Comparison of ENCODE assay signal across 23 cellular contexts in the genomic region with DNA sequence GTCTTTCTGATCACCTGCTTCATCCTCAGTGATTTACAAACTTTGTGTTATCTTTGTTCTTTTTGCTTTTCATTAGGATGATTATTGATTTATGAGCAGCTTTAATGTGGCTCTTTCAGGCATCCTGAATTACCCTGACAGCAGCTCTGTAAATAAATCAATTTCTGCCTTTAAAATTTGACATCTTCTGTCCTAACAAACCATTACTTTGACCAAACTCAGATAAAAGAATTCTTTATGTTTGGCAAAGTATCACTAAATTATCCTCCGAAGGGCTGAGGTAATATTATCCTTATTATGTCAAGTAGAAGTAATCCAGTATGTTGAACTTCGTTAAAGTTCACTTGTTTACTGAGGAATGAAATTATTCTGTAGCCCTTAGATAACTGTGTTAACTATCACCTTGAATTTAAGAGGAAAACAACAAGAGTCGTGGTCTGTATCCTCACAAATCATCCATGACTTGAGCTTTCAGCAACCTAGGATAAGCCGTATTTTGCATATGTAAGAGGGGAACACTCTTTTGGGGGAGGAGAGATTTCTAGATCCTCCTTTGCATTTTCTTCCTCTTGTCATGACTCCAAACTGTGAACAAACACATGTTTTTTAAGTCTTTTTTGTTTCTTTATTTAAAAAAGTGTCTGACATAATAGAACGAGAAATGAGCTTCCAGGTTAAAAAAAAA.
"Had no signal": no experiment of that assay in that cellular context is flagged by ENCODE, and none has a peak within 500 bp of the region (broad histone marks: within the 10 kb centered on the region; RNA-seq: fewer than 3 reads in every experiment).

No MANE protein-coding gene starts in this region.

- H3K79me2 ChIP-seq: parathyroid adenoma had no signal

- H3K4me3 ChIP-seq: right atrium auricular region, tibial nerve had no signal

- H3K9ac ChIP-seq: parathyroid adenoma had no signal

- H3K27ac ChIP-seq: parathyroid adenoma, right atrium auricular region, tibial nerve had no signal

- H3K36me3 Mint-ChIP-seq: activated CD8-positive, alpha-beta memory T cell treated with anti-CD3 and anti-CD28 coated beads, Interleukin-2, amount 10 ng/mL, durations not matched to agents 7 days and 5 days; activated naive CD4-positive, alpha-beta T cell treated with anti-CD3 and anti-CD28 coated beads, Interleukin-2, amount 50 U/mL, for 72 hours; naive thymus-derived CD4-positive, alpha-beta T cell had no signal

- H3K27ac Mint-ChIP-seq: activated CD4-positive, alpha-beta T cell treated with anti-CD3 and anti-CD28 coated beads for 36 hours; activated CD8-positive, alpha-beta memory T cell treated with anti-CD3 and anti-CD28 coated beads, Interleukin-2, amount 10 ng/mL, durations not matched to agents 7 days and 5 days; activated CD8-positive, alpha-beta T cell treated with anti-CD3 and anti-CD28 coated beads, Interleukin-2, amount 10 ng/mL, durations not matched to agents 7 days and 5 days; activated naive CD4-positive, alpha-beta T cell treated with anti-CD3 and anti-CD28 coated beads, Interleukin-2, amount 50 U/mL, for 72 hours; activated T-helper 2 cell treated with anti-CD3 and anti-CD28 coated beads, Interferon-gamma antibody, Interleukin-2, Interleukin-4, amounts not matched to agents 10 μg/mL and 5 μg/mL and 100 μg/mL, durations not matched to agents 14 hours and 24 hours and 36 hours; naive thymus-derived CD4-positive, alpha-beta T cell; T-helper 2 cell treated with Interferon-gamma antibody and Interleukin-4, amounts not matched to agents 5 μg/mL and 100 μg/mL, for 36 hours had no signal

- H3K27me3 Mint-ChIP-seq: activated CD4-positive, alpha-beta T cell treated with anti-CD3 and anti-CD28 coated beads for 36 hours; activated CD8-positive, alpha-beta memory T cell treated with anti-CD3 and anti-CD28 coated beads, Interleukin-2, amount 10 ng/mL, durations not matched to agents 7 days and 5 days; central memory CD8-positive, alpha-beta T cell had no signal

- H3K27me3 ChIP-seq: right atrium auricular region, tibial nerve had no signal

- H3K36me3 ChIP-seq: right atrium auricular region, tibial nerve had no signal

- ATAC-seq: activated CD4-positive, alpha-beta T cell treated with anti-CD3 and anti-CD28 coated beads for 36 hours; activated CD8-positive, alpha-beta memory T cell treated with anti-CD3 and anti-CD28 coated beads, Interleukin-2, amount 10 ng/mL, durations not matched to agents 7 days and 5 days; activated CD8-positive, alpha-beta T cell treated with anti-CD3 and anti-CD28 coated beads, Interleukin-2, amount 10 ng/mL, durations not matched to agents 7 days and 5 days; activated naive CD4-positive, alpha-beta T cell treated with anti-CD3 and anti-CD28 coated beads, Interleukin-2, amount 50 U/mL, for 72 hours; left cardiac atrium; naive thymus-derived CD4-positive, alpha-beta T cell had no signal

- H3K9me3 Mint-ChIP-seq: activated naive CD4-positive, alpha-beta T cell treated with anti-CD3 and anti-CD28 coated beads, Interleukin-2, amount 50 U/mL, for 72 hours; activated T-helper 2 cell treated with anti-CD3 and anti-CD28 coated beads, Interferon-gamma antibody, Interleukin-2, Interleukin-4, amounts not matched to agents 10 μg/mL and 5 μg/mL and 100 μg/mL, durations not matched to agents 14 hours and 24 hours and 36 hours; neural crest cell; T-helper 2 cell treated with Interferon-gamma antibody and Interleukin-4, amounts not matched to agents 5 μg/mL and 100 μg/mL, for 36 hours had no signal

- H3K4me3 Mint-ChIP-seq: activated CD4-positive, alpha-beta T cell treated with anti-CD3 and anti-CD28 coated beads for 36 hours; activated CD8-positive, alpha-beta memory T cell treated with anti-CD3 and anti-CD28 coated beads, Interleukin-2, amount 10 ng/mL, durations not matched to agents 7 days and 5 days; activated CD8-positive, alpha-beta T cell treated with anti-CD3 and anti-CD28 coated beads, Interleukin-2, amount 10 ng/mL, durations not matched to agents 7 days and 5 days; central memory CD8-positive, alpha-beta T cell; naive thymus-derived CD4-positive, alpha-beta T cell; neural crest cell; T-helper 2 cell treated with Interferon-gamma antibody and Interleukin-4, amounts not matched to agents 5 μg/mL and 100 μg/mL, for 36 hours had no signal

- H3K4me1 ChIP-seq: parathyroid adenoma, right atrium auricular region had no signal

- DNase-seq: activated CD4-positive, alpha-beta T cell treated with anti-CD3 and anti-CD28 coated beads for 36 hours; activated CD4-positive, CD25-positive, alpha-beta regulatory T cell; activated CD8-positive, alpha-beta memory T cell treated with anti-CD3 and anti-CD28 coated beads, Interleukin-2, amount 10 ng/mL, durations not matched to agents 7 days and 5 days; activated CD8-positive, alpha-beta T cell treated with anti-CD3 and anti-CD28 coated beads, Interleukin-2, amount 10 ng/mL, durations not matched to agents 7 days and 5 days; activated T-cell treated with anti-CD3 and anti-CD28 coated beads, Interleukin-2, amount 50 U/mL, for 48 hours; dermis blood vessel endothelial cell; effector CD4-positive, alpha-beta T cell; left cardiac atrium; mammary epithelial cell; midbrain; naive thymus-derived CD4-positive, alpha-beta T cell; occipital lobe; stimulated activated CD4-positive, alpha-beta T cell treated with anti-CD3 and anti-CD28 coated beads, Interleukin-15, amount 100 ng/mL, for 24 hours; stimulated activated CD4-positive, alpha-beta T cell treated with anti-CD3 and anti-CD28 coated beads, Interleukin-2, amount 100 ng/mL, for 24 hours; stimulated activated naive CD4-positive, alpha-beta T cell treated with Interleukin-2 at 50 U/mL for 16 hours had no signal

- H3K4me1 Mint-ChIP-seq: activated CD4-positive, alpha-beta T cell treated with anti-CD3 and anti-CD28 coated beads for 36 hours; activated CD8-positive, alpha-beta memory T cell treated with anti-CD3 and anti-CD28 coated beads, Interleukin-2, amount 10 ng/mL, durations not matched to agents 7 days and 5 days; central memory CD8-positive, alpha-beta T cell; naive thymus-derived CD4-positive, alpha-beta T cell had no signal
